Comparison of ENCODE assay signal across 2 cellular contexts in genomic region chr1:24294757-24295371, GRCh38.
TF ChIP-seq lines count a peak whose summit lies in the region.

No MANE protein-coding gene starts in this region.

TF ChIP-seq in GM23338, 12 proteins besides CTCF, POLR2A, EP300 and RAD21 (continued from another document):
- TF ChIP-seq ETS1 (IDR thresholded peaks at IDR 0.05) (no peak), EZH2 (IDR thresholded peaks at IDR 0.05; ENCODE audit: low read depth, unreplicated experiment) (no peak), JUNB (IDR thresholded peaks at IDR 0.05; ENCODE audit: unreplicated experiment) (no peak), REST (IDR thresholded peaks at IDR 0.05; ENCODE audit: unreplicated experiment) (no peak), ZNF331 (CRISPR knock-in tag; IDR thresholded peaks at IDR 0.05; ENCODE audit: low read depth) (no peak), ZNF462 (CRISPR knock-in tag; IDR thresholded peaks at IDR 0.05) (no peak), EZH2phosphoT487 (IDR thresholded peaks at IDR 0.05; ENCODE audit: unreplicated experiment) (no peak), STAT1 (IDR thresholded peaks at IDR 0.05; ENCODE audit: unreplicated experiment) (no peak), ZNF114 (CRISPR knock-in tag; IDR thresholded peaks at IDR 0.05) (no peak), NANOG (IDR thresholded peaks at IDR 0.05; ENCODE audit: borderline replicate concordance) (no peak)

TF ChIP-seq in HEK293T, 16 proteins besides CTCF, POLR2A, EP300 and RAD21 (continued from another document):
- TF ChIP-seq BHLHE40 (IDR thresholded peaks at IDR 0.05; ENCODE audit: borderline replicate concordance) (no peak), CTBP1 (IDR thresholded peaks at IDR 0.05; ENCODE audit: borderline replicate concordance) (no peak), ARNT (IDR thresholded peaks at IDR 0.05) (no peak), FOXM1 (IDR thresholded peaks at IDR 0.05; ENCODE audit: borderline replicate concordance) (no peak), FOXK2 (IDR thresholded peaks at IDR 0.05) (no peak), FOXA1 (IDR thresholded peaks at IDR 0.05) (no peak), LEF1 (IDR thresholded peaks at IDR 0.05; ENCODE audit: borderline replicate concordance) (no peak), NFRKB (IDR thresholded peaks at IDR 0.05) (no peak), SP1 (IDR thresholded peaks at IDR 0.05) (no peak)
